ENCODE assay signal across 9 cellular contexts in genomic region chr3:45414823-45415222, GRCh38. TPM values are rescaled to one million over a fixed set of nuclear protein-coding genes. Genes with fewer than 3 reads are reported as not detected.
A peak's percentile ranks its signal among the peaks of the same experiment; 100 is the strongest.
DNase-seq lines count a peak whose midpoint lies in the region; ATAC-seq, FAIRE-seq and TF ChIP-seq lines count a peak whose summit lies in the region.
"Had no signal": no experiment of that assay in that cellular context is flagged by ENCODE, and none has a peak within 500 bp of the region (broad histone marks: within the 10 kb centered on the region; RNA-seq: fewer than 3 reads in every experiment).

No MANE protein-coding gene starts in this region.

- TF ChIP-seq CTCF in smooth muscle cell (IDR thresholded peaks at IDR 0.05; ENCODE audit: borderline replicate concordance, insufficient read depth, poor library complexity, severe bottlenecking): no peak

- H3F3A ChIP-seq in smooth muscle cell (ENCODE audit: low read depth): no peaks in the 10 kb centered on the region

- H3K4me3 ChIP-seq in smooth muscle cell: no peak overlapping the region

- DNase-seq in GF-D8 (lab: John Stamatoyannopoulos, UW) (peak; percentile 80), GM18507 (ENCODE audit: extremely low spot score, insufficient read length, low read depth) (no peak), smooth muscle cell (lab: John Stamatoyannopoulos, UW; ENCODE audit: unreplicated experiment) (no peak), Right ventricle myocardium inferior (ENCODE audit: missing footprints) (no peak)
- DNase-seq in activated CD4-positive, CD25-positive, alpha-beta regulatory T cell treated with anti-CD3 and anti-CD28 coated beads, Interleukin-2, amount 50 U/mL, for 72 hours: no peak
- DNase-seq: CD8-positive, alpha-beta T cell; cortex of kidney had no signal

- no peak overlapping the region for H3K27ac ChIP-seq in smooth muscle cell (ENCODE audit: low read depth)

- H3K27ac Mint-ChIP-seq in activated T-helper 17 cell treated with anti-CD3 and anti-CD28 coated beads, Interleukin-2, amount 50 U/mL, for 72 hours: peak overlapping the region; percentile 28
- H3K27ac Mint-ChIP-seq: CD8-positive, alpha-beta T cell had no signal

- no peaks in the 10 kb centered on the region for H3K9me3 ChIP-seq in smooth muscle cell (replicated peaks; ENCODE audit: low read depth)

- no peaks in the 10 kb centered on the region for H3K9me3 Mint-ChIP-seq in activated T-helper 17 cell treated with anti-CD3 and anti-CD28 coated beads, Interleukin-2, amount 50 U/mL, for 72 hours
- H3K9me3 Mint-ChIP-seq: CD8-positive, alpha-beta T cell had no signal

- ATAC-seq in HG03139 (IDR thresholded peaks at IDR 0.05; ENCODE audit: unreplicated experiment) (peak; percentile 55), Right ventricle myocardium inferior (no peak)
- peak; percentile 72 for ATAC-seq in activated T-helper 17 cell treated with anti-CD3 and anti-CD28 coated beads, Interleukin-2, amount 50 U/mL, for 72 hours (replicated peaks)
- ATAC-seq: CD8-positive, alpha-beta T cell had no signal

- peaks cover 8% of the 10 kb centered on the region for H3K36me3 ChIP-seq in smooth muscle cell (ENCODE audit: low read depth)

- no peaks in the 10 kb centered on the region for H3K4me1 ChIP-seq in smooth muscle cell (ENCODE audit: low read depth)

- H3K4me2 ChIP-seq in smooth muscle cell: no peak overlapping the region

- H3K4me1 Mint-ChIP-seq in activated T-helper 17 cell treated with anti-CD3 and anti-CD28 coated beads, Interleukin-2, amount 50 U/mL, for 72 hours: peaks cover 5% of the 10 kb centered on the region

- no peaks in the 10 kb centered on the region for H3K27me3 Mint-ChIP-seq in activated T-helper 17 cell treated with anti-CD3 and anti-CD28 coated beads, Interleukin-2, amount 50 U/mL, for 72 hours

- H2AFZ ChIP-seq in smooth muscle cell (ENCODE audit: low read depth): no peak overlapping the region

- 79% methylated on average over 1 of the region's 1 CpG for WGBS in smooth muscle cell (ENCODE audit: low lambda C conversion rate)

- H3K27me3 ChIP-seq in smooth muscle cell (ENCODE audit: low read depth): no peaks in the 10 kb centered on the region

- intact Hi-C loops in Right ventricle myocardium inferior (cut with DNase I): no loop called here

- H3K4me3 Mint-ChIP-seq in activated T-helper 17 cell treated with anti-CD3 and anti-CD28 coated beads, Interleukin-2, amount 50 U/mL, for 72 hours: no peak overlapping the region
- H3K4me3 Mint-ChIP-seq: CD8-positive, alpha-beta T cell had no signal

- H3K9ac ChIP-seq in smooth muscle cell (ENCODE audit: low read depth): no peak overlapping the region

- H3K36me3 Mint-ChIP-seq in activated T-helper 17 cell treated with anti-CD3 and anti-CD28 coated beads, Interleukin-2, amount 50 U/mL, for 72 hours (ENCODE audit: low read depth): peaks cover 63% of the 10 kb centered on the region

- no peaks in the 10 kb centered on the region for H4K20me1 ChIP-seq in smooth muscle cell (ENCODE audit: low read depth)

- H3K79me2 ChIP-seq in smooth muscle cell (ENCODE audit: low read depth): no peaks in the 10 kb centered on the region

- peak; percentile 73 for FAIRE-seq in GM18507 (lab: Jason Lieb, UNC)

RNA-seq across cellular contexts. Expression of gene LARS2, which starts 26.4 kb away (rescaled TPM):
- total RNA-seq in activated T-helper 17 cell treated with anti-CD3 and anti-CD28 coated beads, Interleukin-2, amount 50 U/mL, for 72 hours: 10 to 100 TPM; 14.8 to 38.0 TPM
- total RNA-seq in smooth muscle cell: 14.5 and 19.0 TPM in 2 replicates
- polyA plus RNA-seq in smooth muscle cell: 11.1 and 12.8 TPM in 2 replicates
- total RNA-seq in Right ventricle myocardium inferior: 17.8 TPM
